ENCODE assay signal across 34 cellular contexts in the genomic region with DNA sequence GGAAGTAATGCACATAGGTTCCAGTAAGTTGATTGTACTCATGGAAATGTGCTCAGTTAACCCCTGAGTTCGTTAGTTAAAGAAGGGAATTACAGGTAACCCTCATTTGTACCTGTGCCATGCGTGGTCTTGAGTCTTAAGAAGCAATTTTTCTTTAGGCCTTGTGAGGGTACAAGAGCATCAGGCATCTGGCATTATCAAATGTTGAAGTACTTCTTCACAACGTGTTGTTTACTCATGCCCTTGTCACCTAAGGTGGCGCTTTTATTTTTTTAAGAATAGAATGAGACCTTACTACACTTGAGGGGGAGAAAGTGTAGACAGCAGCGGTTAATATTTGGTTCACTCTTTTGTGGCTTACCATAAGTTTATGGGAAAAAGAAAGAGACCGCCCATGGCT.
"Had no signal": no experiment of that assay in that cellular context is flagged by ENCODE, and none has a peak within 500 bp of the region (broad histone marks: within the 10 kb centered on the region; RNA-seq: fewer than 3 reads in every experiment).

No MANE protein-coding gene starts in this region.

- H3K4me1 ChIP-seq: adrenal gland, body of pancreas, breast epithelium had no signal

- FAIRE-seq: astrocyte, TTC549 had no signal

- H3K9me3 ChIP-seq: body of pancreas, breast epithelium had no signal

- DNase-seq: activated B cell treated with CpG ODN at 0.5 μM for 24 hours; activated CD4-positive, alpha-beta memory T cell treated with anti-CD3 and anti-CD28 coated beads for 36 hours; activated CD4-positive, alpha-beta T cell treated with anti-CD3 and anti-CD28 coated beads for 4 hours; activated CD4-positive, alpha-beta T cell treated with anti-CD3 and anti-CD28 coated beads, Interleukin-2, amount 10 ng/mL, durations not matched to agents 24 days and 14 days; activated CD4-positive, alpha-beta T cell treated with anti-CD3 and anti-CD28 coated beads, Interleukin-2, amount 50 U/mL, for 1 hour; activated CD4-positive, alpha-beta T cell treated with anti-CD3 and anti-CD28 coated beads, Interleukin-2, amount 50 U/mL, for 4 hours; activated CD4-positive, CD25-positive, alpha-beta regulatory T cell treated with anti-CD3 and anti-CD28 coated beads, Interleukin-2, amount 50 U/mL, for 72 hours; activated CD8-positive, alpha-beta memory T cell treated with anti-CD3 and anti-CD28 coated beads, Interleukin-2, amount 50 U/mL, for 4 hours; activated CD8-positive, alpha-beta T cell treated with anti-CD3 and anti-CD28 coated beads for 36 hours; activated effector memory CD4-positive, alpha-beta T cell treated with anti-CD3 and anti-CD28 coated beads, Interleukin-2, amount 50 U/mL, for 16 hours; activated gamma-delta T cell treated with Interleukin-2 at 50 U/mL for 16 hours; activated naive CD4-positive, alpha-beta T cell; activated naive CD4-positive, alpha-beta T cell treated with anti-CD3 and anti-CD28 coated beads for 36 hours; activated naive CD4-positive, alpha-beta T cell treated with anti-CD3 and anti-CD28 coated beads, Interleukin-2, amount 50 U/mL, for 16 hours; activated naive CD8-positive, alpha-beta T cell treated with anti-CD3 and anti-CD28 coated beads for 36 hours; activated T-cell treated with anti-CD3 and anti-CD28 coated beads for 4 hours; activated T-cell treated with anti-CD3 and anti-CD28 coated beads, Interleukin-2, amount 50 U/mL, for 1 hour; activated T-cell treated with anti-CD3 and anti-CD28 coated beads, Interleukin-2, amount 50 U/mL, for 4 hours; activated T-cell treated with anti-CD3 and anti-CD28 coated beads, Interleukin-2, amount 50 U/mL, for 72 hours; amniotic stem cell; aorta; brain microvascular endothelial cell; caudate nucleus; cerebellar nuclear complex; T-helper 2 cell; T-helper 9 cell had no signal

- H3K36me3 ChIP-seq: adrenal gland, brain microvascular endothelial cell, breast epithelium had no signal

- H3K4me3 ChIP-seq: adrenal gland, body of pancreas, breast epithelium had no signal

- H3K27me3 ChIP-seq: adrenal gland, body of pancreas, brain microvascular endothelial cell, breast epithelium had no signal

- H3K27ac ChIP-seq: adrenal gland, body of pancreas, brain microvascular endothelial cell, breast epithelium, VCaP had no signal

- ATAC-seq: activated CD8-positive, alpha-beta T cell treated with anti-CD3 and anti-CD28 coated beads for 36 hours; activated naive CD4-positive, alpha-beta T cell treated with anti-CD3 and anti-CD28 coated beads, Interleukin-2, amount 50 U/mL, for 72 hours; activated T-cell treated with anti-CD3 and anti-CD28 coated beads, Interleukin-2, amount 50 U/mL, for 4 hours; activated T-cell treated with anti-CD3 and anti-CD28 coated beads, Interleukin-2, amount 50 U/mL, for 72 hours; activated T-helper 17 cell treated with anti-CD3 and anti-CD28 coated beads, Interleukin-2, amount 50 U/mL, for 72 hours; body of pancreas had no signal
